In genomic region chr14:62213516-62213915, GRCh38 we compare ENCODE assay signal across 12 cellular contexts.
DNase-seq lines count a peak whose midpoint lies in the region; ATAC-seq, FAIRE-seq and TF ChIP-seq lines count a peak whose summit lies in the region.
"Had no signal": no experiment of that assay in that cellular context is flagged by ENCODE, and none has a peak within 500 bp of the region (broad histone marks: within the 10 kb centered on the region; RNA-seq: fewer than 3 reads in every experiment).

No MANE protein-coding gene starts in this region.

- H3K4me3 ChIP-seq in cardiac muscle cell = no peak overlapping the region
- no peak overlapping the region for H3K4me3 ChIP-seq in left ventricle myocardium inferior
- H3K4me3 ChIP-seq in GM12878 = no peak overlapping the region
- no peak overlapping the region for H3K4me3 ChIP-seq in retinal pigment epithelial cell (ENCODE audit: low read length)
- H3K4me3 ChIP-seq: K562, upper lobe of left lung had no signal

- CTCF ChIA-PET in GM12878 (lab: Yijun Ruan, JAX) = no interaction called here

- WGBS in GM12878 (ENCODE audit: insufficient coverage, insufficient replicate concordance, low lambda C conversion rate, missing lambda C conversion rate) = 3% methylated on average over 3 of the region's 3 CpGs

- H3K27ac ChIP-seq in cardiac muscle cell = no peak overlapping the region
- no peak overlapping the region for H3K27ac ChIP-seq in left ventricle myocardium inferior (replicated peaks)
- no peak overlapping the region for H3K27ac ChIP-seq in GM12878 (ENCODE audit: control insufficient read depth, insufficient read depth)
- H3K27ac ChIP-seq: upper lobe of left lung had no signal

- TF ChIP-seq CTCF in cardiac muscle cell (IDR thresholded peaks at IDR 0.05; ENCODE audit: low read depth, low read length) (no peak), left ventricle myocardium inferior (IDR thresholded peaks at IDR 0.05; ENCODE audit: borderline replicate concordance) (no peak), GM12878 (IDR thresholded peaks at IDR 0.05 in 2 of 3, conservative IDR thresholded peaks at IDR 0.05 in 1 of 3; ENCODE audit: control insufficient read depth in 2 of 3, extremely low read depth in 1 of 3, insufficient read depth in 1 of 3, low read depth in 3 of 3, low read length in 3 of 3) (no peak), retinal pigment epithelial cell (conservative IDR thresholded peaks at IDR 0.05; ENCODE audit: low read depth, low read length) (no peak)

- no peak overlapping the region for H3K9ac ChIP-seq in GM12878 (ENCODE audit: control insufficient read depth, insufficient read depth, low read length)

- BruUV-seq in GM12878 (replicated peaks; lab: Mats Ljungman, UMichigan) = no TSS peak

- H3K9me3 ChIP-seq in cardiac muscle cell (ENCODE audit: low read depth) (no peaks in the 10 kb centered on the region), left ventricle myocardium inferior (replicated peaks) (no peaks in the 10 kb centered on the region), GM12878 (replicated peaks; ENCODE audit: control insufficient read depth, insufficient read depth, low read length) (no peaks in the 10 kb centered on the region)
- H3K9me3 ChIP-seq: upper lobe of left lung had no signal

- ATAC-seq in GM12878 = no peak
- ATAC-seq: K562, left colon had no signal

- peak; percentile 18 for FAIRE-seq in GM12878 (lab: Jason Lieb, UNC)
- FAIRE-seq: K562 had no signal

- intact Hi-C loops in left ventricle myocardium inferior (cut with micrococcal nuclease) = no loop called here
- intact Hi-C loops in GM12878 (cut with micrococcal nuclease; ENCODE audit: unreplicated experiment) = no loop called here

- SMC1A ChIA-PET in GM12878 (lab: Charles Lee; ENCODE audit: uncharacterized antibody, unreplicated experiment) = no interaction called here

- peak; percentile 2 to 62 for DNase-seq in cardiac muscle cell (ENCODE audit: low read depth in 1 of 2, low spot score in 1 of 2)
- DNase-seq in left ventricle myocardium inferior = no peak
- DNase-seq in NCI-H2107 (lab: John Stamatoyannopoulos, UW) = peak; percentile 10
- DNase-seq in GM12878 (ENCODE audit: low read depth, low spot score) = no peak
- peak; percentile 51 for DNase-seq in retinal pigment epithelial cell (ENCODE audit: low read depth)
- DNase-seq in middle frontal gyrus (ENCODE audit: extremely low spot score, low spot score) = no peak
- DNase-seq in 8988T = no peak
- DNase-seq in SKM-1 (lab: John Stamatoyannopoulos, UW; ENCODE audit: unreplicated experiment) = no peak
- DNase-seq: ACHN, left colon, upper lobe of left lung had no signal

- RAD21 ChIA-PET in GM12878 (lab: Charles Lee; ENCODE audit: unreplicated experiment) = no interaction called here

- POLR2A ChIA-PET in GM12878 (lab: Charles Lee) = no interaction called here

- in situ Hi-C loops in GM12878 (cut with MboI) = no loop called here

- TF ChIP-seq POLR2A in GM12878 (IDR thresholded peaks at IDR 0.05; ENCODE audit: low read depth, low read length) = no peak

- no peaks in the 10 kb centered on the region for H3K27me3 ChIP-seq in cardiac muscle cell
- H3K27me3 ChIP-seq in left ventricle myocardium inferior (ENCODE audit: low read depth) = no peaks in the 10 kb centered on the region
- H3K27me3 ChIP-seq in GM12878 (replicated peaks in 1 of 2; ENCODE audit: control insufficient read depth in 2 of 2, insufficient read depth in 2 of 2, low read length in 1 of 2) = no peaks in the 10 kb centered on the region
- H3K27me3 ChIP-seq: upper lobe of left lung had no signal

- H4K20me1 ChIP-seq in GM12878 (ENCODE audit: control insufficient read depth, insufficient read depth) = no peaks in the 10 kb centered on the region

- H3K4me1 ChIP-seq in cardiac muscle cell (ENCODE audit: low read depth) (no peaks in the 10 kb centered on the region), left ventricle myocardium inferior (no peaks in the 10 kb centered on the region), GM12878 (ENCODE audit: control insufficient read depth, insufficient read depth, low read length) (no peaks in the 10 kb centered on the region)
- H3K4me1 ChIP-seq: upper lobe of left lung had no signal

- H3K4me2 ChIP-seq in GM12878 (ENCODE audit: control insufficient read depth, insufficient read depth) = no peak overlapping the region

- no peak for TF ChIP-seq EP300 in GM12878 (IDR thresholded peaks at IDR 0.05; ENCODE audit: borderline replicate concordance in 1 of 2, control insufficient read depth in 1 of 2, low read depth in 2 of 2, low read length in 2 of 2)

- TF ChIP-seq RAD21 in GM12878 (IDR thresholded peaks at IDR 0.05; ENCODE audit: insufficient read depth, low read depth, low read length) = no peak

- no peak overlapping the region for H2AFZ ChIP-seq in GM12878 (ENCODE audit: control insufficient read depth, low read depth, low read length)

- H3K79me2 ChIP-seq in GM12878 (ENCODE audit: control insufficient read depth, insufficient read depth, low read length) = no peaks in the 10 kb centered on the region

- no peaks in the 10 kb centered on the region for H3K36me3 ChIP-seq in cardiac muscle cell
- no peaks in the 10 kb centered on the region for H3K36me3 ChIP-seq in left ventricle myocardium inferior
- H3K36me3 ChIP-seq in GM12878 (ENCODE audit: control insufficient read depth in 2 of 2, insufficient read depth in 2 of 2, low read length in 1 of 2) = no peaks in the 10 kb centered on the region
- H3K36me3 ChIP-seq: upper lobe of left lung had no signal

TF ChIP-seq in GM12878, 131 proteins besides CTCF, POLR2A, EP300 and RAD21:
- TF ChIP-seq POLR2AphosphoS2 (IDR thresholded peaks at IDR 0.05; ENCODE audit: low read depth, low read length) (no peak), FOS (IDR thresholded peaks at IDR 0.05; ENCODE audit: borderline replicate concordance, extremely low read depth, insufficient read length) (no peak), NFXL1 (IDR thresholded peaks at IDR 0.05; ENCODE audit: borderline replicate concordance) (no peak), MYC (IDR thresholded peaks at IDR 0.05; ENCODE audit: insufficient read depth, insufficient read length, insufficient replicate concordance, low read length, severe bottlenecking) (no peak), IKZF1 (conservative IDR thresholded peaks at IDR 0.05) (no peak), WRNIP1 (IDR thresholded peaks at IDR 0.05; ENCODE audit: borderline replicate concordance, low read depth, low read length) (no peak), SREBF1 (IDR thresholded peaks at IDR 0.05; ENCODE audit: low read length) (no peak), RUNX3 (IDR thresholded peaks at IDR 0.05; ENCODE audit: low read length) (peak; percentile 19; the same call in 1 of the 2 replicates), JUNB (IDR thresholded peaks at IDR 0.05) (peak; percentile 63), IRF4 (IDR thresholded peaks at IDR 0.05; ENCODE audit: low read depth, low read length) (no peak), CREB1 (IDR thresholded peaks at IDR 0.05; ENCODE audit: low read depth) (0 out of 2 replicates have a peak, but pooled peaks have one; percentile 30), CBFB (IDR thresholded peaks at IDR 0.05; ENCODE audit: low read depth) (no peak)

Comparison
In these comparisons a context has a peak if more than half of its experiments do, and no peak if none do; other contexts are left out.
1. DNase-seq: peak in cardiac muscle cell (2 of 2), NCI-H2107 (single experiment) and retinal pigment epithelial cell (single experiment); none in left ventricle myocardium inferior (single experiment), GM12878 (single experiment), middle frontal gyrus (single experiment), 8988T (single experiment) and SKM-1 (single experiment).